Comparison of ENCODE assay signal across 2 cellular contexts in genomic region chr10:19998482-19998881, GRCh38.
TF ChIP-seq lines count a peak whose summit lies in the region.

No MANE protein-coding gene starts in this region.

TF ChIP-seq in liver, 16 proteins besides CTCF, POLR2A, EP300 and RAD21 (continued from another document):
- TF ChIP-seq MAX (IDR thresholded peaks at IDR 0.05) (no peak), YY1 (IDR thresholded peaks at IDR 0.05) (peak; percentile 43)

TF ChIP-seq in HepG2, 621 proteins besides CTCF, POLR2A, EP300 and RAD21 (continued from another document):
- TF ChIP-seq PRDM10 (CRISPR knock-in tag; IDR thresholded peaks at IDR 0.05; ENCODE audit: low read depth): no peak
- no peak for TF ChIP-seq ZNF121 (CRISPR knock-in tag; IDR thresholded peaks at IDR 0.05)
- TF ChIP-seq, protein P1, sequence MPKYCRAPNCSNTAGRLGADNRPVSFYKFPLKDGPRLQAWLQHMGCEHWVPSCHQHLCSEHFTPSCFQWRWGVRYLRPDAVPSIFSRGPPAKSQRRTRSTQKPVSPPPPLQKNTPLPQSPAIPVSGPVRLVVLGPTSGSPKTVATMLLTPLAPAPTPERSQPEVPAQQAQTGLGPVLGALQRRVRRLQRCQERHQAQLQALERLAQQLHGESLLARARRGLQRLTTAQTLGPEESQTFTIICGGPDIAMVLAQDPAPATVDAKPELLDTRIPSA (CRISPR knock-in tag; IDR thresholded peaks at IDR 0.05; ENCODE audit: borderline replicate concordance): no peak
- no peak for TF ChIP-seq MEIS1 (CRISPR knock-in tag; IDR thresholded peaks at IDR 0.05; ENCODE audit: borderline replicate concordance)
TF ChIP-seq in HepG2: peak in this region for 0.
